12 cellular contexts compared by ENCODE assay signal in genomic region chr19:43674630-43674982, GRCh38. TPM values are rescaled to one million over a fixed set of nuclear protein-coding genes. Genes with fewer than 3 reads are reported as not detected.
DNase-seq lines count a peak whose midpoint lies in the region; ATAC-seq and TF ChIP-seq lines count a peak whose summit lies in the region.
"Had no signal": no experiment of that assay in that cellular context is flagged by ENCODE, and none has a peak within 500 bp of the region (broad histone marks: within the 10 kb centered on the region; RNA-seq: fewer than 3 reads in every experiment).

No MANE protein-coding gene starts in this region.

- H3K4me3 ChIP-seq in Peyer's patch, result no peak overlapping the region
- peak overlapping the region in 1 of 8 donors; percentile 58 for H3K4me3 ChIP-seq in spleen

- H3K36me3 ChIP-seq in Peyer's patch, result no peaks in the 10 kb centered on the region
- H3K36me3 ChIP-seq in spleen, result no peaks in the 10 kb centered on the region

- TF ChIP-seq POLR2A in Peyer's patch (IDR thresholded peaks at IDR 0.05) (no peak), spleen (IDR thresholded peaks at IDR 0.05) (no peak)

- intact Hi-C loops in spleen (cut with DNase I; ENCODE audit: low total_unique reads), result no loop called here

- WGBS in spleen, 5 donors, result 38 to 61% (median 49%) methylated on average over 3 of the region's 3 CpGs

- DNase-seq in HCEC 1CT (peak; percentile 58), Peyer's patch (no peak), fibroblast of peridontal ligament (ENCODE audit: extremely low read depth) (peak; percentile 43), spleen (no peak), NCI-H1092 (lab: John Stamatoyannopoulos, UW) (no peak), NCI-H82 (lab: John Stamatoyannopoulos, UW) (no peak), DMS 273 treated with DMSO at 0.1 percent for 48 hours (lab: John Stamatoyannopoulos, UW) (no peak)
- DNase-seq: activated CD4-positive, CD25-positive, alpha-beta regulatory T cell; NCI-H748 treated with DMSO at 0.1 percent for 48 hours had no signal

- H3K4me1 ChIP-seq in Peyer's patch (peaks cover 0 to 25% (median 6%) of the 10 kb centered on the region in 4 donors), spleen (peaks cover 0 to 52% (median 23%) of the 10 kb centered on the region in 6 donors)

- ATAC-seq in GM19463 (IDR thresholded peaks at IDR 0.05; ENCODE audit: unreplicated experiment), result no peak

- no peaks in the 10 kb centered on the region for H3K27me3 ChIP-seq in Peyer's patch
- H3K27me3 ChIP-seq in spleen (replicated peaks in 1 of 7), result no peaks in the 10 kb centered on the region

- H3K9me3 ChIP-seq in Peyer's patch (no peaks in the 10 kb centered on the region), spleen (no peaks in the 10 kb centered on the region)

- TF ChIP-seq CTCF in Peyer's patch (IDR thresholded peaks at IDR 0.05) (no peak), spleen (IDR thresholded peaks at IDR 0.05 in 8 of 11, conservative IDR thresholded peaks at IDR 0.05 in 3 of 11) (no peak)

- H3K27ac ChIP-seq in Peyer's patch (peak overlapping the region in 3 of 4 donors; percentile 82 to 90 (median 89)), spleen (peak overlapping the region in 7 of 8 donors; percentile 46 to 97 (median 84))

RNA-seq across cellular contexts. Expression of gene PLAUR, which starts 4.6 kb away (rescaled TPM):
- 10 to 100 TPM in 3 of 4 donors, 1 to 10 TPM in 1; 7.0 to 21.2 (median 15.5) TPM for total RNA-seq in Peyer's patch
- total RNA-seq in spleen, result 10 to 100 TPM; 20.3 to 86.4 (median 41.7) TPM
- polyA plus RNA-seq in spleen, result 10 to 100 TPM in 1 of 3 donors, 1 to 10 TPM in 2; 7.3 to 12.0 (median 8.7) TPM

RNA-seq across cellular contexts. Expression of gene CADM4, which starts 35.0 kb away (rescaled TPM):
- total RNA-seq in Peyer's patch (1 to 10 TPM in 1 of 4 donors, under 1 TPM in 1, not detected in 2; 0.80 to 1.4 TPM), spleen (1 to 10 TPM; 1.8 to 3.5 (median 2.0) TPM)
- 1 to 10 TPM in 2 of 3 donors, under 1 TPM in 1; 0.89 to 4.7 (median 2.2) TPM for polyA plus RNA-seq in spleen

RNA-seq across cellular contexts. Expression of gene IRGC, which starts 41.3 kb away (rescaled TPM):
- total RNA-seq in Peyer's patch, result not detected
- total RNA-seq in spleen, result not detected
- polyA plus RNA-seq in spleen, result not detected
- total RNA-seq: G401, left lobe of liver had no signal

RNA-seq across cellular contexts. Expression of gene ZNF428, which starts 55.2 kb away (rescaled TPM):
- total RNA-seq in Peyer's patch (10 to 100 TPM; 10.5 to 28.1 (median 11.6) TPM), spleen (10 to 100 TPM; 19.9 to 29.4 (median 26.2) TPM)
- polyA plus RNA-seq in spleen, result 10 to 100 TPM; 36.0 to 54.7 (median 51.9) TPM

Comparison
In these comparisons a context has a peak if more than half of its experiments do, and no peak if none do; other contexts are left out.
1. DNase-seq: peak in HCEC 1CT (single experiment) and fibroblast of peridontal ligament (single experiment); none in Peyer's patch (0 of 3), spleen (single experiment), NCI-H1092 (single experiment), NCI-H82 (single experiment) and DMS 273 treated with DMSO at 0.1 percent for 48 hours (single experiment).